In the genomic region with DNA sequence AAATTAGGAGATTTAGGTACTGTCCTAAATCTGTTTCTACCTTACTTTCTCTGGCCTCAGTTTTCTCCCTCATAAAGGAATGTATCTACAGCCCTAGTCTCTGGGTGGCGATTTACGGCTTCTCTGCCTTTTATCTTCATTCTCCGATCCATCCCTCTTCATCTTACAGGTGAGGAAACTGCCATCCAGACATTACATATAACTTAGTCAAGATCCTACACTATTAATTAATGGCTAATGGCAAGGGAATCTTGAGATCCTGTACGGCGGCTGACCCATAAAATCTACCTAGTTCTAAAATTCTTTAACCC, we compare ENCODE assay signal across 8 cellular contexts. TPM values are rescaled to one million over a fixed set of nuclear protein-coding genes. Genes with fewer than 3 reads are reported as not detected.
DNase-seq lines count a peak whose midpoint lies in the region; ATAC-seq and TF ChIP-seq lines count a peak whose summit lies in the region.

No MANE protein-coding gene starts in this region.

- H3K27me3 ChIP-seq in left ventricle myocardium inferior (ENCODE audit: low read depth) (no peaks in the 10 kb centered on the region), ascending aorta (no peaks in the 10 kb centered on the region), lung (ENCODE audit: control insufficient read depth, insufficient read depth) (no peaks in the 10 kb centered on the region), vagina (no peaks in the 10 kb centered on the region)

- H3K36me3 ChIP-seq in left ventricle myocardium inferior (peaks cover 17% of the 10 kb centered on the region), ascending aorta (peaks cover 4 to 9% of the 10 kb centered on the region in 2 donors), lung (ENCODE audit: control insufficient read depth in 2 of 2, insufficient read depth in 2 of 2, low read length in 2 of 2) (peaks cover 0 to 1% of the 10 kb centered on the region in 2 donors), vagina (peaks cover 0 to 1% of the 10 kb centered on the region in 2 donors)

- no peak for DNase-seq in left ventricle myocardium inferior
- no peak for DNase-seq in Right ventricle myocardium inferior (ENCODE audit: missing footprints)
- DNase-seq in ascending aorta (ENCODE audit: low spot score in 2 of 2): no peak
- DNase-seq in lung (ENCODE audit: low spot score): no peak
- DNase-seq in vagina (ENCODE audit: extremely low spot score in 2 of 2): no peak

- ATAC-seq in Right ventricle myocardium inferior: no peak
- no peak for ATAC-seq in lung (ENCODE audit: insufficient read depth, low FRiP score)
- no peak for ATAC-seq in HG03378 (IDR thresholded peaks at IDR 0.05; ENCODE audit: unreplicated experiment)
- ATAC-seq in GM21447 (IDR thresholded peaks at IDR 0.05; ENCODE audit: unreplicated experiment): no peak
- no peak for ATAC-seq in HG03280 (IDR thresholded peaks at IDR 0.05; ENCODE audit: unreplicated experiment)

- 56 to 58% methylated on average over 5 of the region's 5 CpGs for WGBS in lung, 2 donors

- H3K9me3 ChIP-seq in left ventricle myocardium inferior (replicated peaks) (no peaks in the 10 kb centered on the region), ascending aorta (no peaks in the 10 kb centered on the region), lung (ENCODE audit: control insufficient read depth in 2 of 2, insufficient read depth in 1 of 2, low read length in 1 of 2) (peaks cover 0 to 3% of the 10 kb centered on the region in 2 donors), vagina (no peaks in the 10 kb centered on the region)

- TF ChIP-seq CTCF in left ventricle myocardium inferior (IDR thresholded peaks at IDR 0.05; ENCODE audit: borderline replicate concordance): no peak
- no peak for TF ChIP-seq CTCF in ascending aorta (IDR thresholded peaks at IDR 0.05)
- no peak for TF ChIP-seq CTCF in lung (IDR thresholded peaks at IDR 0.05; ENCODE audit: control extremely low read depth, extremely low read depth)
- TF ChIP-seq CTCF in vagina (IDR thresholded peaks at IDR 0.05): no peak

- H3K27ac ChIP-seq in left ventricle myocardium inferior (replicated peaks) (peak overlapping the region; percentile 90), ascending aorta (peak overlapping the region; percentile 81 to 85), lung (ENCODE audit: low read depth in 1 of 2, low read length in 1 of 2) (peak overlapping the region; percentile 85 to 95), vagina (peak overlapping the region; percentile 83)

- intact Hi-C loops in left ventricle myocardium inferior (cut with micrococcal nuclease): no loop called here
- intact Hi-C loops in Right ventricle myocardium inferior (cut with DNase I): loop anchor here (10.0 kb wide), 1 partner anchor 113 kb away; a partner anchor contains a TSS
- intact Hi-C loops in ascending aorta (cut with DNase I): loop anchor here (5.0 kb wide), 1 partner anchor 110 kb away; a partner anchor contains a TSS
- intact Hi-C loops in vagina (cut with DNase I): no loop called here

- TF ChIP-seq POLR2A in vagina (IDR thresholded peaks at IDR 0.05): no peak

- H3K4me1 ChIP-seq in left ventricle myocardium inferior (peaks cover 54% of the 10 kb centered on the region), ascending aorta (peaks cover 3 to 4% of the 10 kb centered on the region in 2 donors), lung (ENCODE audit: control insufficient read depth in 2 of 2, insufficient read depth in 2 of 2, low read length in 2 of 2) (peaks cover 3% of the 10 kb centered on the region in 2 donors), vagina (peaks cover 44% of the 10 kb centered on the region)

- peak overlapping the region; percentile 97 for H3K4me3 ChIP-seq in left ventricle myocardium inferior
- H3K4me3 ChIP-seq in ascending aorta: peak overlapping the region; percentile 89 to 99
- H3K4me3 ChIP-seq in lung: no peak overlapping the region
- peak overlapping the region; percentile 96 to 99 for H3K4me3 ChIP-seq in vagina

RNA-seq across cellular contexts. Expression of a gene that starts 0.4 kb away (rescaled TPM):
- 70.1 TPM for total RNA-seq in left ventricle myocardium inferior
- total RNA-seq in Right ventricle myocardium inferior: 77.2 TPM
- total RNA-seq in ascending aorta: 9.2 TPM
- total RNA-seq in lung: 10 to 100 TPM; 32.5 to 48.5 TPM
- 10 to 100 TPM; 14.2 to 16.4 TPM for polyA plus RNA-seq in lung
- 10.6 TPM for total RNA-seq in vagina

RNA-seq across cellular contexts. Expression of a gene that starts 12.6 kb away (rescaled TPM):
- total RNA-seq in left ventricle myocardium inferior: 0.96 TPM
- total RNA-seq in Right ventricle myocardium inferior: 1.4 TPM
- total RNA-seq in ascending aorta: 2.3 TPM
- total RNA-seq in lung: 10 to 100 TPM in 1 of 2 donors, 1 to 10 TPM in 1; 3.8 to 15.3 TPM
- polyA plus RNA-seq in lung: 10 to 100 TPM in 1 of 2 donors, 1 to 10 TPM in 1; 6.0 to 18.2 TPM
- 0.74 TPM for total RNA-seq in vagina

Comparison
In these comparisons a context has a peak if more than half of its experiments do, and no peak if none do; other contexts are left out.
1. intact Hi-C loops: an anchor here in Right ventricle myocardium inferior (10.0 kb wide) and ascending aorta (5.0 kb wide); none called in left ventricle myocardium inferior and vagina.